Comparison of ENCODE assay signal across 19 cellular contexts in genomic region chr1:228365321-228366061, GRCh38. TPM values are rescaled to one million over a fixed set of nuclear protein-coding genes. Genes with fewer than 3 reads are reported as not detected.
DNase-seq lines count a peak whose midpoint lies in the region; ATAC-seq, FAIRE-seq and TF ChIP-seq lines count a peak whose summit lies in the region.
"Had no signal": no experiment of that assay in that cellular context is flagged by ENCODE, and none has a peak within 500 bp of the region (broad histone marks: within the 10 kb centered on the region; RNA-seq: fewer than 3 reads in every experiment).

No MANE protein-coding gene starts in this region.

- FAIRE-seq in GM12892 (lab: Jason Lieb, UNC) (no peak), K562 (lab: Jason Lieb, UNC) (no peak), kidney (lab: Jason Lieb, UNC) (no peak)
- FAIRE-seq: H54, RCC 7860 had no signal

- H3K4me3 ChIP-seq in K562 (no peak overlapping the region), kidney (ENCODE audit: low read length in 2 of 2) (no peak overlapping the region)

- peak; percentile 24 for DNase-seq in GM12892 (ENCODE audit: insufficient read length)
- DNase-seq in K562 (ENCODE audit: extremely low read depth in 1 of 4, low spot score in 3 of 4) = no peak
- DNase-seq in kidney = peak; percentile 49
- DNase-seq in sciatic nerve (ENCODE audit: low spot score) = peak; percentile 51
- no peak for DNase-seq in dedifferentiated amniotic fluid mesenchymal stem cell (ENCODE audit: extremely low spot score)
- no peak for DNase-seq in substantia nigra (lab: John Stamatoyannopoulos, UW)
- no peak for DNase-seq in NCI-H748 (lab: John Stamatoyannopoulos, UW; ENCODE audit: unreplicated experiment)
- no peak for DNase-seq in NCI-H2227 (lab: John Stamatoyannopoulos, UW; ENCODE audit: unreplicated experiment)
- DNase-seq: CD8-positive, alpha-beta memory T cell; IMR-90; NCI-H187 treated with DMSO at 0.1 percent for 48 hours; NCI-H2171; NCI-H510A; SIG-M5 had no signal

- no peak for TF ChIP-seq EP300 in K562 (IDR thresholded peaks at IDR 0.05; ENCODE audit: low read length)

- in situ Hi-C loops in K562 (cut with MboI) = no loop called here

- CTCF ChIA-PET in K562 (lab: Yijun Ruan, JAX; ENCODE audit: low intra/inter-chr PET ratio) = no interaction called here

- POLR2A ChIA-PET in K562 (lab: Yijun Ruan, JAX) = interaction anchor here (0.7 to 1.0 kb wide), 3 partner anchors 8 to 93 kb away, joined by 3 to 4 read pairs (median 3); a partner anchor contains a TSS

- peaks cover 20% of the 10 kb centered on the region; the same call in 2 of the 3 replicates for H3K79me2 ChIP-seq in K562 (ENCODE audit: control insufficient read depth, insufficient read depth, low read length)

- no peak for TF ChIP-seq POLR2A in GM12892 (IDR thresholded peaks at IDR 0.05; ENCODE audit: low read depth, low read length)
- no peak for TF ChIP-seq POLR2A in K562 (conservative IDR thresholded peaks at IDR 0.05)

- no peak overlapping the region for H3K4me2 ChIP-seq in K562 (ENCODE audit: insufficient read depth, low read length)

- H3K9ac ChIP-seq in K562 (ENCODE audit: insufficient read depth in 1 of 2, low read depth in 2 of 2, low read length in 2 of 2) (peak overlapping the region in 1 of 2 experiments; percentile 23; a peak in 2 of 4 replicates), kidney (ENCODE audit: low read length in 2 of 2) (no peak overlapping the region)

- H3K27me3 ChIP-seq in K562 (ENCODE audit: control insufficient read depth in 2 of 2, insufficient read depth in 2 of 2, low read length in 2 of 2) = no peaks in the 10 kb centered on the region

- no TSS peak for BruUV-seq in K562 (replicated peaks; lab: Mats Ljungman, UMichigan)

- no peak for TF ChIP-seq CTCF in K562 (IDR thresholded peaks at IDR 0.05 in 2 of 3, conservative IDR thresholded peaks at IDR 0.05 in 1 of 3; ENCODE audit: insufficient read depth in 2 of 3, low read depth in 1 of 3, low read length in 3 of 3)
- TF ChIP-seq CTCF in kidney (IDR thresholded peaks at IDR 0.05; ENCODE audit: borderline replicate concordance, extremely low read depth, insufficient read depth) = no peak

- H3K36me3 ChIP-seq in K562 (ENCODE audit: control insufficient read depth, insufficient read depth, low read length) = no peaks in the 10 kb centered on the region
- no peaks in the 10 kb centered on the region for H3K36me3 ChIP-seq in kidney (ENCODE audit: control insufficient read depth in 1 of 2, insufficient read depth in 2 of 2, low read length in 2 of 2)

- no peak for TF ChIP-seq RAD21 in K562 (CRISPR knock-in tag; conservative IDR thresholded peaks at IDR 0.05 in 1 of 2, IDR thresholded peaks at IDR 0.05 in 1 of 2)

- H3K27ac ChIP-seq in K562 (ENCODE audit: extremely low read depth, low read depth, low read length) (no peak overlapping the region), kidney (ENCODE audit: low read depth in 2 of 2, low read length in 2 of 2) (no peak overlapping the region), substantia nigra (ENCODE audit: low read depth, low read length, poor library complexity, severe bottlenecking) (no peak overlapping the region)

- 67% methylated on average over 14 of the region's 20 CpGs for WGBS in K562 (ENCODE audit: insufficient coverage, low coverage, missing lambda C conversion rate)

- H3K9me3 ChIP-seq in K562 (replicated peaks; ENCODE audit: control insufficient read depth, insufficient read depth, low read depth, low read length) = no peaks in the 10 kb centered on the region
- no peaks in the 10 kb centered on the region for H3K9me3 ChIP-seq in kidney (ENCODE audit: control insufficient read depth in 1 of 2, low read length in 2 of 2)

- H4K20me1 ChIP-seq in K562 (replicated peaks; ENCODE audit: control insufficient read depth, insufficient read depth, low read length) = no peaks in the 10 kb centered on the region

- H3K4me1 ChIP-seq in K562 (replicated peaks in 1 of 2; ENCODE audit: control insufficient read depth in 2 of 2, insufficient read depth in 2 of 2, low read length in 2 of 2) (peaks cover 35 to 93% of the 10 kb centered on the region in 2 experiments), kidney (ENCODE audit: control insufficient read depth in 1 of 2, insufficient read depth in 1 of 2, low read depth in 1 of 2, low read length in 2 of 2) (no peaks in the 10 kb centered on the region)

- H3K9me1 ChIP-seq in K562 (ENCODE audit: control insufficient read depth, insufficient read depth, low read length) = no peaks in the 10 kb centered on the region

- H2AFZ ChIP-seq in K562 (ENCODE audit: low read depth, low read length) = no peak overlapping the region

- ATAC-seq in K562 (no peak), sciatic nerve (no peak)

- intact Hi-C loops in K562 (cut with micrococcal nuclease) (no loop called here), kidney (cut with DNase I) (no loop called here), sciatic nerve (cut with DNase I) (no loop called here)

TF ChIP-seq in K562, 482 proteins besides CTCF, POLR2A, EP300 and RAD21:
- TF ChIP-seq ATF2 (CRISPR knock-in tag; IDR thresholded peaks at IDR 0.05) (no peak), FOXM1 (IDR thresholded peaks at IDR 0.05; ENCODE audit: low read depth) (no peak), FOXM1 (CRISPR knock-in tag; IDR thresholded peaks at IDR 0.05; ENCODE audit: low read depth) (no peak), NFRKB (IDR thresholded peaks at IDR 0.05; ENCODE audit: low read depth) (no peak), HDAC2 (IDR thresholded peaks at IDR 0.05) (no peak), ZNF586 (CRISPR knock-in tag; conservative IDR thresholded peaks at IDR 0.05) (no peak), RAD51 (IDR thresholded peaks at IDR 0.05; ENCODE audit: borderline replicate concordance, low read depth) (no peak), FIP1L1 (IDR thresholded peaks at IDR 0.05; ENCODE audit: low read depth, low read length, poor library complexity, severe bottlenecking) (peak; percentile 25), STAG1 (CRISPR knock-in tag; IDR thresholded peaks at IDR 0.05; ENCODE audit: borderline replicate concordance) (0 out of 2 replicates have a peak, but pooled peaks have one; percentile 25), MAFF (IDR thresholded peaks at IDR 0.05; ENCODE audit: low read length) (no peak)
TF ChIP-seq in K562: peak in this region for 2.

RNA-seq across cellular contexts. Expression of gene TRIM11, which starts 41.1 kb away (rescaled TPM):
- polyA plus RNA-seq in GM12892 (2012; ENCODE audit: missing spikeins) = 7.3 TPM
- 106 and 219 TPM in 2 replicates for total RNA-seq in K562 (2011; cell fraction: chromatin; rRNA removed; ENCODE audit: low replicate concordance)
- total RNA-seq in K562 (2011; cell fraction: nucleolus; rRNA removed) = 114 and 116 TPM in 2 replicates
- 107 and 126 TPM in 2 replicates for total RNA-seq in K562 (2011; cell fraction: nucleoplasm; rRNA removed)
- 45.1 and 49.1 TPM in 2 replicates for total RNA-seq in K562 (2014; rRNA removed)
- total RNA-seq in K562 (2014; rRNA removed; fragmentation: Illumina TruSeq; extraction: Trizol) = 14.8 and 18.0 TPM in 2 replicates
- total RNA-seq in K562 (2015; rRNA removed; fragmentation: Illumina TruSeq; extraction: Trizol) = 29.7 and 29.8 TPM in 2 replicates
- total RNA-seq in K562 (2021) = 64.3 and 66.8 TPM in 2 replicates
- 17.5 and 26.5 TPM in 2 replicates for polyA plus RNA-seq in K562 (2011; rRNA removed)
- 15.7 and 25.5 TPM in 2 replicates for polyA plus RNA-seq in K562 (2011; cell fraction: cytosol; rRNA removed)
- 67.6 and 116 TPM in 2 replicates for polyA plus RNA-seq in K562 (2011; cell fraction: nucleus; rRNA removed)
- polyA plus RNA-seq in K562 (2012) = 33.4 and 43.7 TPM in 2 replicates
- 33.7 and 35.0 TPM in 2 replicates for polyA plus RNA-seq in K562 (2014; fragmentation: Illumina TruSeq; extraction: Trizol)
- polyA plus RNA-seq in K562 (2014; fragmentation: Nextera tagmentation; extraction: Ambion mirVana) = 1 to 10 TPM; 3.6 to 3.8 TPM
- 34.4 and 43.0 TPM in 2 replicates for polyA plus RNA-seq in K562 (2014; rRNA removed)
- 24.4 and 25.6 TPM in 2 replicates for polyA minus RNA-seq in K562 (2011; rRNA and poly(A)+ RNA removed)
- polyA minus RNA-seq in K562 (2011; cell fraction: cytosol; rRNA and poly(A)+ RNA removed) = 22.2 and 23.9 TPM in 2 replicates
- polyA minus RNA-seq in K562 (2011; cell fraction: nucleus; rRNA and poly(A)+ RNA removed) = 42.0 and 46.8 TPM in 2 replicates
- 24.2 TPM for total RNA-seq in kidney
- polyA plus RNA-seq in kidney (ENCODE audit: insufficient read depth, low read depth, low replicate concordance) = 10.9 TPM
- 18.1 TPM for total RNA-seq in sciatic nerve

RNA-seq across cellular contexts. Expression of gene TRIM17, which starts 51.2 kb away (rescaled TPM):
- 0.55 TPM for polyA plus RNA-seq in GM12892 (2012; ENCODE audit: missing spikeins)
- total RNA-seq in K562 (2011; cell fraction: chromatin; rRNA removed; ENCODE audit: low replicate concordance) = not detected in 2 replicates
- total RNA-seq in K562 (2011; cell fraction: nucleolus; rRNA removed) = 0.26 TPM in 1 of 2 replicates, not detected in the other
- not detected in 2 replicates for total RNA-seq in K562 (2011; cell fraction: nucleoplasm; rRNA removed)
- total RNA-seq in K562 (2014; rRNA removed) (not detected in 2 replicates), K562 (2014; rRNA removed; fragmentation: Illumina TruSeq; extraction: Trizol) (not detected in 2 replicates), K562 (2015; rRNA removed; fragmentation: Illumina TruSeq; extraction: Trizol) (not detected in 2 replicates), K562 (2021) (not detected in 2 replicates), kidney (6.5 TPM), sciatic nerve (1.2 TPM)
- polyA plus RNA-seq in K562 (2011; rRNA removed) (not detected in 2 replicates), K562 (2014; fragmentation: Illumina TruSeq; extraction: Trizol) (not detected in 2 replicates), K562 (2014; fragmentation: Nextera tagmentation; extraction: Ambion mirVana) (not detected), K562 (2014; rRNA removed) (not detected in 2 replicates), kidney (ENCODE audit: insufficient read depth, low read depth, low replicate concordance) (1.3 TPM)
- polyA plus RNA-seq in K562 (2011; cell fraction: cytosol; rRNA removed) = not detected in 2 replicates
- 0.07 TPM in 1 of 2 replicates, not detected in the other for polyA plus RNA-seq in K562 (2011; cell fraction: nucleus; rRNA removed)
- 0.35 and 0.83 TPM in 2 replicates for polyA plus RNA-seq in K562 (2012)
- polyA minus RNA-seq in K562 (2011; rRNA and poly(A)+ RNA removed) = not detected in 2 replicates
- polyA minus RNA-seq in K562 (2011; cell fraction: cytosol; rRNA and poly(A)+ RNA removed) = not detected in 2 replicates
- not detected in 2 replicates for polyA minus RNA-seq in K562 (2011; cell fraction: nucleus; rRNA and poly(A)+ RNA removed)
- total RNA-seq: Daoy, HT-29, IMR-90, LHCN-M2 had no signal

Comparison
In these comparisons a context has a peak if more than half of its experiments do, and no peak if none do; other contexts are left out.
1. DNase-seq: peak in GM12892 (single experiment), kidney (single experiment) and sciatic nerve (single experiment); none in K562 (0 of 4), dedifferentiated amniotic fluid mesenchymal stem cell (single experiment), substantia nigra (0 of 49), NCI-H748 (single experiment) and NCI-H2227 (single experiment).